In genomic region chr20:57129303-57129702, GRCh38 we compare ENCODE assay signal across 37 cellular contexts.
"Had no signal": no experiment of that assay in that cellular context is flagged by ENCODE, and none has a peak within 500 bp of the region (broad histone marks: within the 10 kb centered on the region; RNA-seq: fewer than 3 reads in every experiment).

No MANE protein-coding gene starts in this region.

- ATAC-seq: activated naive CD4-positive, alpha-beta T cell treated with anti-CD3 and anti-CD28 coated beads, Interleukin-2, amount 50 U/mL, for 72 hours; activated naive CD8-positive, alpha-beta T cell treated with anti-CD3 and anti-CD28 coated beads, Interleukin-2, amount 50 U/mL, for 24 hours; activated T-cell treated with anti-CD3 and anti-CD28 coated beads, Interleukin-2, amount 50 U/mL, for 4 hours; activated T-cell treated with anti-CD3 and anti-CD28 coated beads, Interleukin-2, amount 50 U/mL, for 72 hours; activated T-helper 17 cell treated with anti-CD3 and anti-CD28 coated beads, Interleukin-2, amount 50 U/mL, for 72 hours; body of pancreas had no signal

- H3K4me1 Mint-ChIP-seq: activated naive CD4-positive, alpha-beta T cell treated with anti-CD3 and anti-CD28 coated beads, Interleukin-2, amount 50 U/mL, for 24 hours; activated naive CD8-positive, alpha-beta T cell treated with anti-CD3 and anti-CD28 coated beads, Interleukin-2, amount 50 U/mL, for 24 hours; activated T-helper 17 cell treated with anti-CD3 and anti-CD28 coated beads, Interleukin-2, amount 50 U/mL, for 72 hours; central memory CD8-positive, alpha-beta T cell had no signal

- H3K36me3 ChIP-seq: adrenal gland, ascending aorta, brain microvascular endothelial cell, breast epithelium, cardiac muscle cell had no signal

- FAIRE-seq: astrocyte, bronchial epithelial cell had no signal

- H3K9me3 Mint-ChIP-seq: activated naive CD4-positive, alpha-beta T cell treated with anti-CD3 and anti-CD28 coated beads for 36 hours; activated naive CD4-positive, alpha-beta T cell treated with anti-CD3 and anti-CD28 coated beads, Interleukin-2, amount 10 ng/mL, durations not matched to agents 7 days and 5 days; activated naive CD4-positive, alpha-beta T cell treated with anti-CD3 and anti-CD28 coated beads, Interleukin-2, amount 50 U/mL, for 24 hours; activated naive CD4-positive, alpha-beta T cell treated with anti-CD3 and anti-CD28 coated beads, Interleukin-2, amount 50 U/mL, for 72 hours; activated naive CD8-positive, alpha-beta T cell treated with anti-CD3 and anti-CD28 coated beads for 36 hours; activated naive CD8-positive, alpha-beta T cell treated with anti-CD3 and anti-CD28 coated beads, Interleukin-2, amount 10 ng/mL, durations not matched to agents 7 days and 5 days; activated naive CD8-positive, alpha-beta T cell treated with anti-CD3 and anti-CD28 coated beads, Interleukin-2, amount 50 U/mL, for 24 hours; activated T-cell treated with anti-CD3 and anti-CD28 coated beads, Interleukin-2, amount 50 U/mL, for 24 hours; activated T-cell treated with anti-CD3 and anti-CD28 coated beads, Interleukin-2, amount 50 U/mL, for 4 hours; activated T-cell treated with anti-CD3 and anti-CD28 coated beads, Interleukin-2, amount 50 U/mL, for 72 hours; activated T-helper 1 cell treated with anti-CD3 and anti-CD28 coated beads, Interleukin-12 subunit alpha, Interleukin-12 subunit beta, Interleukin-2, Interleukin-4 antibody, amounts not matched to agents 30 ng/mL and 10 ng/mL and 1 ng/mL, durations not matched to agents 14 hours and 24 hours and 36 hours; activated T-helper 17 cell treated with anti-CD3 and anti-CD28 coated beads, Interleukin-2, amount 50 U/mL, for 72 hours; activated T-helper 2 cell treated with anti-CD3 and anti-CD28 coated beads, Interferon-gamma antibody, Interleukin-2, Interleukin-4, amounts not matched to agents 10 μg/mL and 5 μg/mL and 100 μg/mL, durations not matched to agents 14 hours and 24 hours and 36 hours; brain; central memory CD8-positive, alpha-beta T cell had no signal

- H3K27ac Mint-ChIP-seq: activated naive CD4-positive, alpha-beta T cell treated with anti-CD3 and anti-CD28 coated beads for 36 hours; activated naive CD4-positive, alpha-beta T cell treated with anti-CD3 and anti-CD28 coated beads, Interleukin-2, amount 10 ng/mL, durations not matched to agents 7 days and 5 days; activated naive CD4-positive, alpha-beta T cell treated with anti-CD3 and anti-CD28 coated beads, Interleukin-2, amount 50 U/mL, for 24 hours; activated naive CD4-positive, alpha-beta T cell treated with anti-CD3 and anti-CD28 coated beads, Interleukin-2, amount 50 U/mL, for 72 hours; activated naive CD8-positive, alpha-beta T cell; activated naive CD8-positive, alpha-beta T cell treated with anti-CD3 and anti-CD28 coated beads for 36 hours; activated naive CD8-positive, alpha-beta T cell treated with anti-CD3 and anti-CD28 coated beads, Interleukin-2, amount 10 ng/mL, durations not matched to agents 7 days and 5 days; activated naive CD8-positive, alpha-beta T cell treated with anti-CD3 and anti-CD28 coated beads, Interleukin-2, amount 50 U/mL, for 24 hours; activated T-cell treated with anti-CD3 and anti-CD28 coated beads, Interleukin-2, amount 50 U/mL, for 24 hours; activated T-cell treated with anti-CD3 and anti-CD28 coated beads, Interleukin-2, amount 50 U/mL, for 72 hours; activated T-helper 1 cell treated with anti-CD3 and anti-CD28 coated beads, Interleukin-12 subunit alpha, Interleukin-12 subunit beta, Interleukin-2, Interleukin-4 antibody, amounts not matched to agents 30 ng/mL and 10 ng/mL and 1 ng/mL, durations not matched to agents 14 hours and 24 hours and 36 hours; activated T-helper 17 cell treated with anti-CD3 and anti-CD28 coated beads, Interleukin-2, amount 50 U/mL, for 72 hours; activated T-helper 2 cell treated with anti-CD3 and anti-CD28 coated beads, Interferon-gamma antibody, Interleukin-2, Interleukin-4, amounts not matched to agents 10 μg/mL and 5 μg/mL and 100 μg/mL, durations not matched to agents 14 hours and 24 hours and 36 hours had no signal

- H3K27me3 Mint-ChIP-seq: activated naive CD8-positive, alpha-beta T cell treated with anti-CD3 and anti-CD28 coated beads, Interleukin-2, amount 10 ng/mL, durations not matched to agents 7 days and 5 days; brain had no signal

- H3K9me3 ChIP-seq: adrenal gland, ascending aorta, body of pancreas, breast epithelium had no signal

- H3K36me3 Mint-ChIP-seq: activated naive CD4-positive, alpha-beta T cell treated with anti-CD3 and anti-CD28 coated beads, Interleukin-2, amount 10 ng/mL, durations not matched to agents 7 days and 5 days; activated naive CD4-positive, alpha-beta T cell treated with anti-CD3 and anti-CD28 coated beads, Interleukin-2, amount 50 U/mL, for 24 hours; activated naive CD4-positive, alpha-beta T cell treated with anti-CD3 and anti-CD28 coated beads, Interleukin-2, amount 50 U/mL, for 72 hours; activated naive CD8-positive, alpha-beta T cell; activated naive CD8-positive, alpha-beta T cell treated with anti-CD3 and anti-CD28 coated beads for 36 hours; activated naive CD8-positive, alpha-beta T cell treated with anti-CD3 and anti-CD28 coated beads, Interleukin-2, amount 10 ng/mL, durations not matched to agents 7 days and 5 days; brain had no signal

- DNase-seq: activated effector memory CD4-positive, alpha-beta T cell treated with anti-CD3 and anti-CD28 coated beads, Interleukin-2, amount 50 U/mL, for 16 hours; activated effector memory CD4-positive, alpha-beta T cell treated with Interleukin-2 at 50 U/mL for 16 hours; activated gamma-delta T cell; activated gamma-delta T cell treated with Interleukin-2 at 50 U/mL for 16 hours; activated naive CD4-positive, alpha-beta T cell; activated naive CD4-positive, alpha-beta T cell treated with anti-CD3 and anti-CD28 coated beads for 36 hours; activated naive CD4-positive, alpha-beta T cell treated with anti-CD3 and anti-CD28 coated beads, Interleukin-2, amount 10 ng/mL, durations not matched to agents 7 days and 5 days; activated naive CD4-positive, alpha-beta T cell treated with anti-CD3 and anti-CD28 coated beads, Interleukin-2, amount 50 U/mL, for 16 hours; activated naive CD4-positive, alpha-beta T cell treated with Interleukin-2 at 50 U/mL for 16 hours; activated naive CD8-positive, alpha-beta T cell treated with anti-CD3 and anti-CD28 coated beads for 36 hours; activated naive CD8-positive, alpha-beta T cell treated with anti-CD3 and anti-CD28 coated beads, Interleukin-2, amount 10 ng/mL, durations not matched to agents 7 days and 5 days; activated naive CD8-positive, alpha-beta T cell treated with anti-CD3 and anti-CD28 coated beads, Interleukin-2, amount 50 U/mL, for 24 hours; activated T-cell treated with anti-CD3 and anti-CD28 coated beads, Interleukin-2, amount 50 U/mL, for 1 hour; activated T-cell treated with anti-CD3 and anti-CD28 coated beads, Interleukin-2, amount 50 U/mL, for 24 hours; activated T-cell treated with anti-CD3 and anti-CD28 coated beads, Interleukin-2, amount 50 U/mL, for 4 hours; activated T-cell treated with anti-CD3 and anti-CD28 coated beads, Interleukin-2, amount 50 U/mL, for 48 hours; activated T-cell treated with anti-CD3 and anti-CD28 coated beads, Interleukin-2, amount 50 U/mL, for 72 hours; adrenal gland; amniotic stem cell; body of pancreas; brain microvascular endothelial cell; caudate nucleus; central memory CD4-positive, alpha-beta T cell; cerebellar nuclear complex had no signal

- H3K27ac ChIP-seq: adrenal gland, ascending aorta, body of pancreas, brain microvascular endothelial cell, breast epithelium, cardiac muscle cell had no signal

- H3K4me3 ChIP-seq: adrenal gland, ascending aorta, body of pancreas, breast epithelium, cardiac muscle cell had no signal

- H3K4me3 Mint-ChIP-seq: activated naive CD4-positive, alpha-beta T cell treated with anti-CD3 and anti-CD28 coated beads for 36 hours; activated naive CD4-positive, alpha-beta T cell treated with anti-CD3 and anti-CD28 coated beads, Interleukin-2, amount 10 ng/mL, durations not matched to agents 7 days and 5 days; activated naive CD4-positive, alpha-beta T cell treated with anti-CD3 and anti-CD28 coated beads, Interleukin-2, amount 50 U/mL, for 24 hours; activated naive CD8-positive, alpha-beta T cell; activated naive CD8-positive, alpha-beta T cell treated with anti-CD3 and anti-CD28 coated beads for 36 hours; activated naive CD8-positive, alpha-beta T cell treated with anti-CD3 and anti-CD28 coated beads, Interleukin-2, amount 10 ng/mL, durations not matched to agents 7 days and 5 days; activated naive CD8-positive, alpha-beta T cell treated with anti-CD3 and anti-CD28 coated beads, Interleukin-2, amount 50 U/mL, for 24 hours; activated T-cell treated with anti-CD3 and anti-CD28 coated beads, Interleukin-2, amount 50 U/mL, for 24 hours; activated T-cell treated with anti-CD3 and anti-CD28 coated beads, Interleukin-2, amount 50 U/mL, for 4 hours; activated T-cell treated with anti-CD3 and anti-CD28 coated beads, Interleukin-2, amount 50 U/mL, for 72 hours; activated T-helper 1 cell treated with anti-CD3 and anti-CD28 coated beads, Interleukin-12 subunit alpha, Interleukin-12 subunit beta, Interleukin-2, Interleukin-4 antibody, amounts not matched to agents 30 ng/mL and 10 ng/mL and 1 ng/mL, durations not matched to agents 14 hours and 24 hours and 36 hours; activated T-helper 17 cell treated with anti-CD3 and anti-CD28 coated beads, Interleukin-2, amount 50 U/mL, for 72 hours; brain; central memory CD8-positive, alpha-beta T cell had no signal

- H3K4me1 ChIP-seq: adrenal gland, ascending aorta, body of pancreas, breast epithelium had no signal

- H3K27me3 ChIP-seq: ascending aorta, body of pancreas, brain microvascular endothelial cell, breast epithelium, cardiac muscle cell had no signal
